In the genomic region with DNA sequence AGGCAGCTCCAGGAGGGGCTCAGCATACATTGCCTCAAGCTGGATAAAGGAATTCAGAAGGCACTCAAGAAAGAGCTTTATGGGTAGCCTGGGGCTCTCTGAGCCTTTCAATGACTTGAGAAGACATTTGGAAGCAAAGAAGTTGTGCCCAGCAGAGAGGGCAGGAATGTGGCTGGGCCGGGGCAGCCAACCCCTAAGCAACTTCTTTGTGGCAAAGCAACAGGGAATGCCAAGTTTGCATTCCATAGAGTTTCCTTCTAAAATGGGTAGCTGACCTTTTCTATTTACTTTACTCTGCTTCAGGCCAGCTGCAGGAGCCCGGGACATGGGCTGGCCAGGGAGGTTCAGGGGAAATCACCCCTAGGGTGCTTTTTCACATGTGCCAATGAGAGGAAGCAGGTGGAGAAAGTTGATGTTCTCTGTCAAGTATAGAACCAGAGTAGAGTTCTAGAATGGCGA, we compare ENCODE assay signal across 8 cellular contexts. TPM values are rescaled to one million over a fixed set of nuclear protein-coding genes. Genes with fewer than 3 reads are reported as not detected.
DNase-seq lines count a peak whose midpoint lies in the region; ATAC-seq, FAIRE-seq and TF ChIP-seq lines count a peak whose summit lies in the region.

No MANE protein-coding gene starts in this region.

- H4K8ac ChIP-seq in IMR-90 (ENCODE audit: low read depth in 2 of 2, low read length in 2 of 2), result no peak overlapping the region

- no peak for TF ChIP-seq CTCF in IMR-90 (conservative IDR thresholded peaks at IDR 0.05; ENCODE audit: low read depth, low read length)
- no peak for TF ChIP-seq CTCF in HepG2 (CRISPR knock-in tag; IDR thresholded peaks at IDR 0.05)

- ATAC-seq in IMR-90 (ENCODE audit: low read depth) (no peak), HepG2 (no peak), GM19395 (IDR thresholded peaks at IDR 0.05; ENCODE audit: unreplicated experiment) (no peak), HG02973 (IDR thresholded peaks at IDR 0.05; ENCODE audit: unreplicated experiment) (no peak)
- peak in 1 of 2 donors; percentile 13 for ATAC-seq in stimulated activated naive B cell treated with anti-CD40 and anti-IgM and Interleukin-4, amounts not matched to agents 10 μg/mL and 1 μg/mL and 100 μg/mL, for 72 hours (replicated peaks)

- no peak overlapping the region for H3K4me3 Mint-ChIP-seq in activated T-helper 2 cell treated with anti-CD3 and anti-CD28 coated beads, Interferon-gamma antibody, Interleukin-2, Interleukin-4, amounts not matched to agents 10 μg/mL and 5 μg/mL and 100 μg/mL, durations not matched to agents 14 hours and 24 hours and 36 hours (ENCODE audit: low read depth)
- H3K4me3 Mint-ChIP-seq in stimulated activated naive B cell treated with anti-CD40 and anti-IgM and Interleukin-4, amounts not matched to agents 10 μg/mL and 1 μg/mL and 100 μg/mL, for 72 hours, result peak overlapping the region; percentile 19 to 78

- POLR2A ChIA-PET in IMR-90 (lab: Charles Lee; ENCODE audit: unreplicated experiment), result no interaction called here
- POLR2A ChIA-PET in HepG2 (lab: Yijun Ruan, JAX), result interaction anchor here (0.8 to 2.1 kb wide), 2 partner anchors 13 to 48 kb away, joined by 4 to 6 read pairs; a partner anchor contains a TSS

- intact Hi-C loops in IMR-90 (cut with micrococcal nuclease) (loop anchor here (10.0 kb wide), 1 partner anchor 234 kb away; a partner anchor contains a TSS), HepG2 (cut with micrococcal nuclease; ENCODE audit: unreplicated experiment) (no loop called here)
- intact Hi-C loops in activated T-helper 2 cell treated with anti-CD3 and anti-CD28 coated beads, Interferon-gamma antibody, Interleukin-2, Interleukin-4, amounts not matched to agents 10 μg/mL and 5 μg/mL and 100 μg/mL, durations not matched to agents 14 hours and 24 hours and 36 hours (cut with micrococcal nuclease), result loop anchor here (5.0 kb wide), 1 partner anchor 56 kb away; no protein-coding TSS in a partner anchor

- H2BK5ac ChIP-seq in IMR-90 (ENCODE audit: low read depth, low read length, poor library complexity, severe bottlenecking), result peak overlapping the region; percentile 24

- no peaks in the 10 kb centered on the region for H3K9me3 ChIP-seq in IMR-90 (ENCODE audit: control insufficient read depth, insufficient read depth, low read length)
- H3K9me3 ChIP-seq in HepG2 (ENCODE audit: low read length), result no peaks in the 10 kb centered on the region

- dilution Hi-C loops in IMR-90 (cut with HindIII; ENCODE audit: low sequenced_read_pairs, unreplicated experiment), result no loop called here

- in situ Hi-C loops in IMR-90 (cut with MboI; ENCODE audit: low sequenced_read_pairs), result no loop called here
- in situ Hi-C loops in HepG2 (cut with HindIII; ENCODE audit: extremely low pct_ligation_motif_present, low pct_unique_long_range_greater_than_20kb), result loop anchor here (5.0 kb wide), 1 partner anchor 51 kb away; no protein-coding TSS in a partner anchor

- no peak overlapping the region; the same call in 1 of the 2 replicates for H3K14ac ChIP-seq in IMR-90 (replicated peaks; ENCODE audit: low read depth, low read length)

- H2BK120ac ChIP-seq in IMR-90 (ENCODE audit: low read depth, low read length), result no peak overlapping the region

- no peak overlapping the region for H3K4me3 ChIP-seq in IMR-90 (ENCODE audit: insufficient read depth, low read depth, low read length)
- H3K4me3 ChIP-seq in HepG2 (replicated peaks in 1 of 3; ENCODE audit: insufficient read depth in 1 of 3, low read depth in 2 of 3, low read length in 3 of 3), result no peak overlapping the region

- TF ChIP-seq RAD21 in IMR-90 (IDR thresholded peaks at IDR 0.05; ENCODE audit: low read length), result no peak
- no peak for TF ChIP-seq RAD21 in HepG2 (CRISPR knock-in tag; IDR thresholded peaks at IDR 0.05)

- H3K79me1 ChIP-seq in IMR-90 (ENCODE audit: low read depth in 1 of 2, low read length in 2 of 2), result peaks cover 37 to 92% of the 10 kb centered on the region in 2 experiments

- peak overlapping the region; percentile 3; the same call in 1 of the 2 replicates for H3K4ac ChIP-seq in IMR-90 (ENCODE audit: low read depth, low read length)

- H3K9ac ChIP-seq in IMR-90 (ENCODE audit: low read depth, low read length), result no peak overlapping the region
- no peak overlapping the region for H3K9ac ChIP-seq in HepG2 (ENCODE audit: insufficient read depth, low read depth, low read length)

- 71% methylated on average over 1 of the region's 3 CpGs; no CpG with 5 or more reads in 1 of the 2 experiments for WGBS in IMR-90 (ENCODE audit: extremely low coverage in 2 of 2, insufficient read length in 1 of 2), 2 experiments
- WGBS in HepG2 (ENCODE audit: low lambda C conversion rate), result 95% methylated on average over 3 of the region's 3 CpGs

- peak overlapping the region; percentile 37; the same call in 1 of the 2 replicates for H3K4me2 ChIP-seq in IMR-90 (ENCODE audit: low read depth, low read length)
- no peak overlapping the region for H3K4me2 ChIP-seq in HepG2 (ENCODE audit: low read depth, low read length)

- H3K36me3 ChIP-seq in IMR-90 (ENCODE audit: control insufficient read depth, insufficient read depth, low read length), result peaks cover 10% of the 10 kb centered on the region; the same call in 1 of the 2 replicates
- H3K36me3 ChIP-seq in HepG2 (replicated peaks in 1 of 2; ENCODE audit: control insufficient read depth in 1 of 2, insufficient read depth in 2 of 2, low read length in 2 of 2), result peaks cover 15 to 49% of the 10 kb centered on the region in 2 experiments

- H3K4me1 ChIP-seq in IMR-90 (ENCODE audit: control insufficient read depth, insufficient read depth, low read length) (peaks cover 42% of the 10 kb centered on the region), HepG2 (ENCODE audit: insufficient read depth, low read length) (peaks cover 59% of the 10 kb centered on the region)

- peaks cover 39% of the 10 kb centered on the region for H3K9me1 ChIP-seq in IMR-90 (ENCODE audit: insufficient read depth, low read length)

- peak overlapping the region; percentile 6; the same call in 1 of the 2 replicates for H3K27ac ChIP-seq in IMR-90 (ENCODE audit: insufficient read depth, low read length)
- peak overlapping the region; percentile 52 for H3K27ac ChIP-seq in HepG2 (ENCODE audit: extremely low read length, insufficient read depth, low read length)

- CTCF ChIA-PET in IMR-90 (lab: Yijun Ruan, JAX) (no interaction called here), HepG2 (lab: Yijun Ruan, JAX; ENCODE audit: low intra/inter-chr PET ratio, low total read pairs) (no interaction called here)

- no peak overlapping the region for H3K18ac ChIP-seq in IMR-90 (ENCODE audit: low read depth, low read length)

- BruUV-seq in IMR-90 (replicated peaks; lab: Mats Ljungman, UMichigan) (no TSS peak), HepG2 (replicated peaks; lab: Mats Ljungman, UMichigan) (no TSS peak)

- H3K4me1 Mint-ChIP-seq in activated T-helper 2 cell treated with anti-CD3 and anti-CD28 coated beads, Interferon-gamma antibody, Interleukin-2, Interleukin-4, amounts not matched to agents 10 μg/mL and 5 μg/mL and 100 μg/mL, durations not matched to agents 14 hours and 24 hours and 36 hours (ENCODE audit: low read depth), result peaks cover 54% of the 10 kb centered on the region
- peaks cover 69 to 97% of the 10 kb centered on the region in 2 donors for H3K4me1 Mint-ChIP-seq in stimulated activated naive B cell treated with anti-CD40 and anti-IgM and Interleukin-4, amounts not matched to agents 10 μg/mL and 1 μg/mL and 100 μg/mL, for 72 hours

- no peak overlapping the region for H2BK20ac ChIP-seq in IMR-90 (ENCODE audit: low read depth, low read length)

- no peak overlapping the region for H2AFZ ChIP-seq in IMR-90 (replicated peaks; ENCODE audit: low read length, poor library complexity)
- no peak overlapping the region for H2AFZ ChIP-seq in HepG2 (ENCODE audit: low read length)

- no peak overlapping the region for H3K23ac ChIP-seq in IMR-90 (ENCODE audit: low read depth, low read length)

- H3K36me3 Mint-ChIP-seq in activated T-helper 2 cell treated with anti-CD3 and anti-CD28 coated beads, Interferon-gamma antibody, Interleukin-2, Interleukin-4, amounts not matched to agents 10 μg/mL and 5 μg/mL and 100 μg/mL, durations not matched to agents 14 hours and 24 hours and 36 hours (ENCODE audit: low read depth), result peaks cover 58% of the 10 kb centered on the region
- peaks cover 43 to 72% of the 10 kb centered on the region in 2 donors for H3K36me3 Mint-ChIP-seq in stimulated activated naive B cell treated with anti-CD40 and anti-IgM and Interleukin-4, amounts not matched to agents 10 μg/mL and 1 μg/mL and 100 μg/mL, for 72 hours

- peaks cover 58% of the 10 kb centered on the region for H3K79me2 ChIP-seq in HepG2 (ENCODE audit: insufficient read depth, low read length)

- peak overlapping the region; percentile 84 for H3K27ac Mint-ChIP-seq in activated T-helper 2 cell treated with anti-CD3 and anti-CD28 coated beads, Interferon-gamma antibody, Interleukin-2, Interleukin-4, amounts not matched to agents 10 μg/mL and 5 μg/mL and 100 μg/mL, durations not matched to agents 14 hours and 24 hours and 36 hours
- peak overlapping the region; percentile 94 for H3K27ac Mint-ChIP-seq in stimulated activated naive B cell treated with anti-CD40 and anti-IgM and Interleukin-4, amounts not matched to agents 10 μg/mL and 1 μg/mL and 100 μg/mL, for 72 hours

- DNase-seq in IMR-90 (no peak), HepG2 (ENCODE audit: low spot score) (no peak), NCI-H2107 treated with DMSO at 0.1 percent for 48 hours (lab: John Stamatoyannopoulos, UW; ENCODE audit: unreplicated experiment) (no peak), NCI-H524 treated with DMSO at 0.1 percent for 48 hours (lab: John Stamatoyannopoulos, UW) (no peak)
- DNase-seq in activated T-helper 2 cell treated with anti-CD3 and anti-CD28 coated beads, Interferon-gamma antibody, Interleukin-2, Interleukin-4, amounts not matched to agents 10 μg/mL and 5 μg/mL and 100 μg/mL, durations not matched to agents 14 hours and 24 hours and 36 hours (ENCODE audit: low spot score), result no peak
- no peak for DNase-seq in stimulated activated naive B cell treated with anti-CD40 and anti-IgM and Interleukin-4, amounts not matched to agents 10 μg/mL and 1 μg/mL and 100 μg/mL, for 72 hours

- no peak overlapping the region for H2AK5ac ChIP-seq in IMR-90 (ENCODE audit: low read depth, low read length)

- peaks cover 11% of the 10 kb centered on the region for H3K9me3 Mint-ChIP-seq in activated T-helper 2 cell treated with anti-CD3 and anti-CD28 coated beads, Interferon-gamma antibody, Interleukin-2, Interleukin-4, amounts not matched to agents 10 μg/mL and 5 μg/mL and 100 μg/mL, durations not matched to agents 14 hours and 24 hours and 36 hours
- peaks cover 7 to 8% of the 10 kb centered on the region in 2 donors for H3K9me3 Mint-ChIP-seq in stimulated activated naive B cell treated with anti-CD40 and anti-IgM and Interleukin-4, amounts not matched to agents 10 μg/mL and 1 μg/mL and 100 μg/mL, for 72 hours

- H3K56ac ChIP-seq in IMR-90 (ENCODE audit: extremely low read depth, insufficient read depth, low read length), result no peak overlapping the region

- no peaks in the 10 kb centered on the region for H3K27me3 Mint-ChIP-seq in activated T-helper 2 cell treated with anti-CD3 and anti-CD28 coated beads, Interferon-gamma antibody, Interleukin-2, Interleukin-4, amounts not matched to agents 10 μg/mL and 5 μg/mL and 100 μg/mL, durations not matched to agents 14 hours and 24 hours and 36 hours (ENCODE audit: low read depth)
- no peaks in the 10 kb centered on the region for H3K27me3 Mint-ChIP-seq in stimulated activated naive B cell treated with anti-CD40 and anti-IgM and Interleukin-4, amounts not matched to agents 10 μg/mL and 1 μg/mL and 100 μg/mL, for 72 hours

- no peak overlapping the region for H4K91ac ChIP-seq in IMR-90 (ENCODE audit: insufficient read depth, low read depth, low read length)

- H2BK15ac ChIP-seq in IMR-90 (ENCODE audit: low read depth, low read length), result no peak overlapping the region

- TF ChIP-seq POLR2A in IMR-90 (IDR thresholded peaks at IDR 0.05; ENCODE audit: low read depth, low read length), result no peak
- no peak for TF ChIP-seq POLR2A in HepG2 (IDR thresholded peaks at IDR 0.05; ENCODE audit: insufficient read depth in 1 of 2, low read depth in 2 of 2, low read length in 2 of 2)

- TF ChIP-seq EP300 in HepG2 (IDR thresholded peaks at IDR 0.05; ENCODE audit: low read depth in 2 of 2, low read length in 2 of 2) (no peak), HepG2 (CRISPR knock-in tag; IDR thresholded peaks at IDR 0.05; ENCODE audit: borderline replicate concordance) (no peak)

- no peak for FAIRE-seq in HepG2 (lab: Jason Lieb, UNC)

- H4K5ac ChIP-seq in IMR-90 (ENCODE audit: low read depth, low read length), result peak overlapping the region; percentile 13; the same call in 1 of the 2 replicates

- H4K20me1 ChIP-seq in IMR-90 (ENCODE audit: insufficient read depth, low read length) (peaks cover 42% of the 10 kb centered on the region), HepG2 (ENCODE audit: insufficient read depth, low read length) (peaks cover 35% of the 10 kb centered on the region)

- peak overlapping the region; percentile 33 for H2AK9ac ChIP-seq in IMR-90 (replicated peaks; ENCODE audit: low read depth, low read length, poor library complexity)

- H3K27me3 ChIP-seq in IMR-90 (ENCODE audit: control insufficient read depth, insufficient read depth, low read length) (no peaks in the 10 kb centered on the region), HepG2 (ENCODE audit: control insufficient read depth in 1 of 2, insufficient read depth in 2 of 2, low read length in 2 of 2) (no peaks in the 10 kb centered on the region)

RNA-seq across cellular contexts. Expression of a gene that starts 45.6 kb away (rescaled TPM):
- total RNA-seq in IMR-90 (2012; rRNA removed), result 15.2 and 21.7 TPM in 2 replicates
- 35.1 and 41.7 TPM in 2 replicates for polyA plus RNA-seq in IMR-90 (2012; rRNA removed)
- polyA plus RNA-seq in IMR-90 (2012; cell fraction: cytosol; rRNA removed), result 43.9 and 71.8 TPM in 2 replicates
- 52.4 and 55.2 TPM in 2 replicates for polyA plus RNA-seq in IMR-90 (2012; cell fraction: nucleus; rRNA removed; ENCODE audit: low replicate concordance)
- 65.3 and 69.2 TPM in 2 replicates for total RNA-seq in activated T-helper 2 cell treated with anti-CD3 and anti-CD28 coated beads, Interferon-gamma antibody, Interleukin-2, Interleukin-4, amounts not matched to agents 10 μg/mL and 5 μg/mL and 100 μg/mL, durations not matched to agents 14 hours and 24 hours and 36 hours
- total RNA-seq in HepG2 (2016; rRNA removed; fragmentation: Illumina TruSeq; extraction: Trizol), result 49.5 and 55.2 TPM in 2 replicates
- total RNA-seq in HepG2 (2016; cell fraction: cytosol; rRNA removed; fragmentation: Illumina TruSeq; extraction: Trizol; ENCODE audit: low read depth), result 28.7 and 32.4 TPM in 2 replicates
- total RNA-seq in HepG2 (2016; cell fraction: insoluble cytoplasmic fraction; rRNA removed; fragmentation: Illumina TruSeq; extraction: Trizol), result 52.2 and 56.9 TPM in 2 replicates
- total RNA-seq in HepG2 (2016; cell fraction: membrane; rRNA removed; fragmentation: Illumina TruSeq; extraction: Trizol), result 27.1 and 29.7 TPM in 2 replicates
- total RNA-seq in HepG2 (2016; cell fraction: nucleus; rRNA removed; fragmentation: Illumina TruSeq; extraction: Trizol), result 28.6 and 32.0 TPM in 2 replicates
- 28.9 and 30.1 TPM in 2 replicates for polyA plus RNA-seq in HepG2 (2011; rRNA removed)
- 32.7 and 35.6 TPM in 2 replicates for polyA plus RNA-seq in HepG2 (2011; cell fraction: cytosol; rRNA removed)
- 40.0 and 40.6 TPM in 2 replicates for polyA plus RNA-seq in HepG2 (2011; cell fraction: nucleus; rRNA removed)
- polyA plus RNA-seq in HepG2 (2012), result 26.3 and 31.7 TPM in 2 replicates
- 14.7 and 15.4 TPM in 2 replicates for polyA plus RNA-seq in HepG2 (2016; cell fraction: cytosol; fragmentation: Illumina TruSeq; extraction: Trizol; ENCODE audit: low read depth)
- polyA plus RNA-seq in HepG2 (2016; cell fraction: insoluble cytoplasmic fraction; fragmentation: Illumina TruSeq; extraction: Trizol; ENCODE audit: low read depth), result 73.4 and 79.9 TPM in 2 replicates
- 18.7 and 18.8 TPM in 2 replicates for polyA plus RNA-seq in HepG2 (2016; cell fraction: membrane; fragmentation: Illumina TruSeq; extraction: Trizol; ENCODE audit: low read depth)
- polyA plus RNA-seq in HepG2 (2016; cell fraction: nucleus; fragmentation: Illumina TruSeq; extraction: Trizol; ENCODE audit: insufficient read depth, low read depth), result 55.2 TPM in 2 replicates
- polyA minus RNA-seq in HepG2 (2011; rRNA and poly(A)+ RNA removed; ENCODE audit: low replicate concordance), result 53.2 and 59.2 TPM in 2 replicates
- polyA minus RNA-seq in HepG2 (2011; cell fraction: cytosol; rRNA and poly(A)+ RNA removed), result 9.3 and 12.2 TPM in 2 replicates
- polyA minus RNA-seq in HepG2 (2011; cell fraction: nucleus; rRNA and poly(A)+ RNA removed), result 41.3 and 55.9 TPM in 2 replicates

RNA-seq across cellular contexts. Expression of a gene that starts 48.5 kb away (rescaled TPM):
- total RNA-seq in IMR-90 (2012; rRNA removed) (2.2 TPM in 2 replicates), HepG2 (2016; rRNA removed; fragmentation: Illumina TruSeq; extraction: Trizol) (6.0 and 9.7 TPM in 2 replicates)
- polyA plus RNA-seq in IMR-90 (2012; rRNA removed) (11.7 and 12.5 TPM in 2 replicates), HepG2 (2011; rRNA removed) (12.4 and 15.8 TPM in 2 replicates)
- 5.6 and 8.2 TPM in 2 replicates for polyA plus RNA-seq in IMR-90 (2012; cell fraction: cytosol; rRNA removed)
- polyA plus RNA-seq in IMR-90 (2012; cell fraction: nucleus; rRNA removed; ENCODE audit: low replicate concordance), result 80.3 and 267 TPM in 2 replicates
- 120 and 129 TPM in 2 replicates for total RNA-seq in activated T-helper 2 cell treated with anti-CD3 and anti-CD28 coated beads, Interferon-gamma antibody, Interleukin-2, Interleukin-4, amounts not matched to agents 10 μg/mL and 5 μg/mL and 100 μg/mL, durations not matched to agents 14 hours and 24 hours and 36 hours
- total RNA-seq in HepG2 (2016; cell fraction: cytosol; rRNA removed; fragmentation: Illumina TruSeq; extraction: Trizol; ENCODE audit: low read depth), result 1.8 and 2.7 TPM in 2 replicates
- total RNA-seq in HepG2 (2016; cell fraction: insoluble cytoplasmic fraction; rRNA removed; fragmentation: Illumina TruSeq; extraction: Trizol), result 6.0 and 8.3 TPM in 2 replicates
- 4.1 and 4.3 TPM in 2 replicates for total RNA-seq in HepG2 (2016; cell fraction: membrane; rRNA removed; fragmentation: Illumina TruSeq; extraction: Trizol)
- 14.8 and 19.9 TPM in 2 replicates for total RNA-seq in HepG2 (2016; cell fraction: nucleus; rRNA removed; fragmentation: Illumina TruSeq; extraction: Trizol)
- 3.6 and 4.9 TPM in 2 replicates for polyA plus RNA-seq in HepG2 (2011; cell fraction: cytosol; rRNA removed)
- polyA plus RNA-seq in HepG2 (2011; cell fraction: nucleus; rRNA removed), result 222 and 246 TPM in 2 replicates
- 7.9 and 16.7 TPM in 2 replicates for polyA plus RNA-seq in HepG2 (2012)
- polyA plus RNA-seq in HepG2 (2016; cell fraction: cytosol; fragmentation: Illumina TruSeq; extraction: Trizol; ENCODE audit: low read depth), result 0.67 and 0.80 TPM in 2 replicates
- polyA plus RNA-seq in HepG2 (2016; cell fraction: insoluble cytoplasmic fraction; fragmentation: Illumina TruSeq; extraction: Trizol; ENCODE audit: low read depth), result 6.4 and 7.7 TPM in 2 replicates
- polyA plus RNA-seq in HepG2 (2016; cell fraction: membrane; fragmentation: Illumina TruSeq; extraction: Trizol; ENCODE audit: low read depth), result 1.5 and 1.8 TPM in 2 replicates
- 69.9 and 76.5 TPM in 2 replicates for polyA plus RNA-seq in HepG2 (2016; cell fraction: nucleus; fragmentation: Illumina TruSeq; extraction: Trizol; ENCODE audit: insufficient read depth, low read depth)
- 8.9 and 19.6 TPM in 2 replicates for polyA minus RNA-seq in HepG2 (2011; rRNA and poly(A)+ RNA removed; ENCODE audit: low replicate concordance)
- 2.9 and 3.9 TPM in 2 replicates for polyA minus RNA-seq in HepG2 (2011; cell fraction: cytosol; rRNA and poly(A)+ RNA removed)
- polyA minus RNA-seq in HepG2 (2011; cell fraction: nucleus; rRNA and poly(A)+ RNA removed), result 18.7 and 21.3 TPM in 2 replicates

RNA-seq across cellular contexts. Expression of a gene that starts 53.5 kb away (rescaled TPM):
- total RNA-seq in IMR-90 (2012; rRNA removed) (under 0.01 and 0.18 TPM in 2 replicates), HepG2 (2016; rRNA removed; fragmentation: Illumina TruSeq; extraction: Trizol) (not detected in 2 replicates)
- polyA plus RNA-seq in IMR-90 (2012; rRNA removed) (0.15 and 0.56 TPM in 2 replicates), HepG2 (2011; rRNA removed) (not detected in 2 replicates)
- polyA plus RNA-seq in IMR-90 (2012; cell fraction: cytosol; rRNA removed), result 0.24 and 0.28 TPM in 2 replicates
- 0.23 and 0.77 TPM in 2 replicates for polyA plus RNA-seq in IMR-90 (2012; cell fraction: nucleus; rRNA removed; ENCODE audit: low replicate concordance)
- not detected in 2 replicates for total RNA-seq in activated T-helper 2 cell treated with anti-CD3 and anti-CD28 coated beads, Interferon-gamma antibody, Interleukin-2, Interleukin-4, amounts not matched to agents 10 μg/mL and 5 μg/mL and 100 μg/mL, durations not matched to agents 14 hours and 24 hours and 36 hours
- not detected in 2 replicates for total RNA-seq in HepG2 (2016; cell fraction: cytosol; rRNA removed; fragmentation: Illumina TruSeq; extraction: Trizol; ENCODE audit: low read depth)
- total RNA-seq in HepG2 (2016; cell fraction: insoluble cytoplasmic fraction; rRNA removed; fragmentation: Illumina TruSeq; extraction: Trizol), result not detected in 2 replicates
- total RNA-seq in HepG2 (2016; cell fraction: membrane; rRNA removed; fragmentation: Illumina TruSeq; extraction: Trizol), result not detected in 2 replicates
- not detected in 2 replicates for total RNA-seq in HepG2 (2016; cell fraction: nucleus; rRNA removed; fragmentation: Illumina TruSeq; extraction: Trizol)
- polyA plus RNA-seq in HepG2 (2011; cell fraction: cytosol; rRNA removed), result not detected in 2 replicates
- polyA plus RNA-seq in HepG2 (2011; cell fraction: nucleus; rRNA removed), result 0.10 TPM in 1 of 2 replicates, not detected in the other
- not detected in 2 replicates for polyA plus RNA-seq in HepG2 (2012)
- not detected in 2 replicates for polyA plus RNA-seq in HepG2 (2016; cell fraction: cytosol; fragmentation: Illumina TruSeq; extraction: Trizol; ENCODE audit: low read depth)
- polyA plus RNA-seq in HepG2 (2016; cell fraction: insoluble cytoplasmic fraction; fragmentation: Illumina TruSeq; extraction: Trizol; ENCODE audit: low read depth), result not detected in 2 replicates
- polyA plus RNA-seq in HepG2 (2016; cell fraction: membrane; fragmentation: Illumina TruSeq; extraction: Trizol; ENCODE audit: low read depth), result not detected in 2 replicates
- not detected in 2 replicates for polyA plus RNA-seq in HepG2 (2016; cell fraction: nucleus; fragmentation: Illumina TruSeq; extraction: Trizol; ENCODE audit: insufficient read depth, low read depth)
- not detected in 2 replicates for polyA minus RNA-seq in HepG2 (2011; rRNA and poly(A)+ RNA removed; ENCODE audit: low replicate concordance)
- polyA minus RNA-seq in HepG2 (2011; cell fraction: cytosol; rRNA and poly(A)+ RNA removed), result not detected in 2 replicates
- polyA minus RNA-seq in HepG2 (2011; cell fraction: nucleus; rRNA and poly(A)+ RNA removed), result not detected in 2 replicates
